In genomic region chr5:68112658-68113057, GRCh38 we compare ENCODE assay signal across 6 cellular contexts.
"Had no signal": no experiment of that assay in that cellular context is flagged by ENCODE, and none has a peak within 500 bp of the region (broad histone marks: within the 10 kb centered on the region; RNA-seq: fewer than 3 reads in every experiment).

No MANE protein-coding gene starts in this region.

- H3K4me3 ChIP-seq: K562 had no signal

- ATAC-seq: K562 had no signal

- DNase-seq: IMR-90, KBM-7, KG1 had no signal

- FAIRE-seq: HTR-8/SVneo, K562 had no signal

- H3K27ac ChIP-seq: HL-60 had no signal
